Comparison of ENCODE assay signal across 13 cellular contexts in the genomic region with DNA sequence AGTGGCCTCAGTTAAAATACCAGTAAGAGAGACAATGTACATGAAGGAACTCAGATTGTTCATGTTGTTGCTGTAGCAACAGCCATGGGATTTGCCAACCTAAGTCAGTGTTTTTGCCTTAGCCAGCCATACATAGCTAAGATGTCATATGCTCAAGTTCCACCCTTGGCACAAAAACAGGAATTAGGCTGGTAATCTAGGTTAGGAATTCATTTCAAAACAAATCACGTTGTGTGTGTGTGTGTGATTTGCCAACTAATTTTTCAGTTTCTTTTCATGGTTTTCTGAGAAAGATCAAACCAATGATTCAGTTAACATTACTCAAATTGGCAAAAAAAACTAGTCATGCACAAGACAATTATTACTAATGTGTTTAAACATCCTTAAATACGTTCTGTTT.
A peak's percentile ranks its signal among the peaks of the same experiment; 100 is the strongest.
DNase-seq lines count a peak whose midpoint lies in the region; ATAC-seq, FAIRE-seq and TF ChIP-seq lines count a peak whose summit lies in the region.
"Had no signal": no experiment of that assay in that cellular context is flagged by ENCODE, and none has a peak within 500 bp of the region (broad histone marks: within the 10 kb centered on the region; RNA-seq: fewer than 3 reads in every experiment).

No MANE protein-coding gene starts in this region.

- no peak for TF ChIP-seq POLR2A in H54 (IDR thresholded peaks at IDR 0.05; ENCODE audit: low read depth, low read length)
- TF ChIP-seq POLR2A in GM12878 (IDR thresholded peaks at IDR 0.05; ENCODE audit: low read depth, low read length) = no peak
- TF ChIP-seq POLR2A in testis (IDR thresholded peaks at IDR 0.05) = no peak

- no peaks in the 10 kb centered on the region for H3K27me3 ChIP-seq in GM12878 (replicated peaks in 1 of 2; ENCODE audit: control insufficient read depth in 2 of 2, insufficient read depth in 2 of 2, low read length in 1 of 2)
- no peaks in the 10 kb centered on the region for H3K27me3 ChIP-seq in keratinocyte (ENCODE audit: control insufficient read depth, extremely low read depth, insufficient read depth, low read length)
- H3K27me3 ChIP-seq in psoas muscle (ENCODE audit: insufficient read depth in 3 of 3, low read length in 2 of 3) = no peaks in the 10 kb centered on the region
- H3K27me3 ChIP-seq in testis = no peaks in the 10 kb centered on the region

- RAD21 ChIA-PET in GM12878 (lab: Charles Lee; ENCODE audit: unreplicated experiment) = no interaction called here

- POLR2A ChIA-PET in GM12878 (lab: Charles Lee) = no interaction called here

- 2% methylated on average over 2 of the region's 2 CpGs for WGBS in GM12878 (ENCODE audit: insufficient coverage, insufficient replicate concordance, low lambda C conversion rate, missing lambda C conversion rate)
- 20 to 43% (median 23%) methylated on average over 2 of the region's 2 CpGs for WGBS in psoas muscle, 3 donors
- WGBS in testis, 2 donors = 41 to 42% methylated on average over 2 of the region's 2 CpGs

- H3K4me2 ChIP-seq in GM12878 (ENCODE audit: control insufficient read depth, insufficient read depth) (no peak overlapping the region), keratinocyte (ENCODE audit: control insufficient read depth, extremely low read depth, insufficient read depth, low read depth, low read length) (no peak overlapping the region)

- H3K9me3 ChIP-seq in GM12878 (replicated peaks; ENCODE audit: control insufficient read depth, insufficient read depth, low read length) (no peaks in the 10 kb centered on the region), keratinocyte (ENCODE audit: control insufficient read depth, low read depth, low read length) (no peaks in the 10 kb centered on the region), psoas muscle (no peaks in the 10 kb centered on the region), testis (no peaks in the 10 kb centered on the region)

- intact Hi-C loops in GM12878 (cut with micrococcal nuclease; ENCODE audit: unreplicated experiment) = no loop called here
- intact Hi-C loops in psoas muscle (cut with DNase I) = no loop called here
- intact Hi-C loops in testis (cut with DNase I; ENCODE audit: low total_unique reads) = no loop called here

- no TSS peak for BruUV-seq in GM12878 (replicated peaks; lab: Mats Ljungman, UMichigan)

- CTCF ChIA-PET in GM12878 (lab: Yijun Ruan, JAX) = no interaction called here

- H3K4me3 ChIP-seq in AG10803 (ENCODE audit: low read length) = no peak overlapping the region
- H3K4me3 ChIP-seq in GM12878 = no peak overlapping the region
- H3K4me3 ChIP-seq in keratinocyte (ENCODE audit: control insufficient read depth in 2 of 3, extremely low read depth in 1 of 3, insufficient read depth in 2 of 3, low read depth in 1 of 3, low read length in 3 of 3) = no peak overlapping the region
- no peak overlapping the region for H3K4me3 ChIP-seq in psoas muscle
- no peak overlapping the region for H3K4me3 ChIP-seq in testis

- H2AFZ ChIP-seq in GM12878 (ENCODE audit: control insufficient read depth, low read depth, low read length) = no peak overlapping the region
- peak overlapping the region; percentile 28 for H2AFZ ChIP-seq in keratinocyte (ENCODE audit: control insufficient read depth, low read length)

- H3K79me2 ChIP-seq in GM12878 (ENCODE audit: control insufficient read depth, insufficient read depth, low read length) (no peaks in the 10 kb centered on the region), keratinocyte (ENCODE audit: control insufficient read depth, insufficient read depth, low read length) (no peaks in the 10 kb centered on the region)

- TF ChIP-seq EP300 in GM12878 (IDR thresholded peaks at IDR 0.05; ENCODE audit: borderline replicate concordance in 1 of 2, control insufficient read depth in 1 of 2, low read depth in 2 of 2, low read length in 2 of 2) = no peak

- H3K9ac ChIP-seq in GM12878 (ENCODE audit: control insufficient read depth, insufficient read depth, low read length) = no peak overlapping the region
- no peak overlapping the region for H3K9ac ChIP-seq in keratinocyte (ENCODE audit: control insufficient read depth, extremely low read depth, insufficient read depth, low read length)

- SMC1A ChIA-PET in GM12878 (lab: Charles Lee; ENCODE audit: uncharacterized antibody, unreplicated experiment) = no interaction called here

- peak; percentile 98 for DNase-seq in AG10803 (ENCODE audit: low read depth)
- no peak for DNase-seq in H54 (ENCODE audit: insufficient read length, low spot score)
- no peak for DNase-seq in GM12878 (ENCODE audit: low read depth, low spot score)
- DNase-seq in keratinocyte (ENCODE audit: low read depth, low spot score) = no peak
- no peak for DNase-seq in psoas muscle
- no peak for DNase-seq in testis
- no peak for DNase-seq in NCI-H128 (lab: John Stamatoyannopoulos, UW; ENCODE audit: unreplicated experiment)
- no peak for DNase-seq in NCI-H2171 treated with DMSO at 0.1 percent for 48 hours (lab: John Stamatoyannopoulos, UW)
- DNase-seq: cerebellar nuclear complex; Karpas-422; Right ventricle myocardium superior; stimulated activated CD4-positive, alpha-beta T cell treated with anti-CD3 and anti-CD28 coated beads, Interleukin-1b, Interleukin-23, amount 100 ng/mL, for 48 hours had no signal

- H3K4me1 ChIP-seq in GM12878 (ENCODE audit: control insufficient read depth, insufficient read depth, low read length) = no peaks in the 10 kb centered on the region
- no peaks in the 10 kb centered on the region for H3K4me1 ChIP-seq in keratinocyte (ENCODE audit: control insufficient read depth, extremely low read depth, insufficient read depth, low read length)
- H3K4me1 ChIP-seq in psoas muscle = no peaks in the 10 kb centered on the region
- no peaks in the 10 kb centered on the region for H3K4me1 ChIP-seq in testis

- ATAC-seq in GM12878 (no peak), psoas muscle (no peak)
- ATAC-seq: stimulated activated memory B cell treated with anti-CD40 and anti-IgM and Interleukin-4, amounts not matched to agents 10 μg/mL and 1 μg/mL and 100 μg/mL, for 72 hours had no signal

- TF ChIP-seq CTCF in AG10803 (conservative IDR thresholded peaks at IDR 0.05; ENCODE audit: low read length) (no peak), GM12878 (IDR thresholded peaks at IDR 0.05 in 2 of 3, conservative IDR thresholded peaks at IDR 0.05 in 1 of 3; ENCODE audit: control insufficient read depth in 2 of 3, extremely low read depth in 1 of 3, insufficient read depth in 1 of 3, low read depth in 3 of 3, low read length in 3 of 3) (no peak), keratinocyte (optimal IDR thresholded peaks at IDR 0.05 in 1 of 3, IDR thresholded peaks at IDR 0.05 in 1 of 3, conservative IDR thresholded peaks at IDR 0.05 in 1 of 3; ENCODE audit: extremely low read depth in 1 of 3, insufficient read depth in 2 of 3, low read length in 3 of 3) (no peak), psoas muscle (IDR thresholded peaks at IDR 0.05) (no peak), testis (IDR thresholded peaks at IDR 0.05) (no peak)

- dilution Hi-C loops in keratinocyte (cut with MboI; ENCODE audit: extremely low pct_ligation_motif_present, low sequenced_read_pairs) = no loop called here

- FAIRE-seq in H54 (lab: Jason Lieb, UNC) = peak; percentile 88
- FAIRE-seq in GM12878 (lab: Jason Lieb, UNC) = no peak
- FAIRE-seq in keratinocyte (lab: Jason Lieb, UNC) = peak; percentile 75

- TF ChIP-seq RAD21 in GM12878 (IDR thresholded peaks at IDR 0.05; ENCODE audit: insufficient read depth, low read depth, low read length) = no peak

- in situ Hi-C loops in GM12878 (cut with MboI) = no loop called here

- H3K36me3 ChIP-seq in GM12878 (ENCODE audit: control insufficient read depth in 2 of 2, insufficient read depth in 2 of 2, low read length in 1 of 2) = no peaks in the 10 kb centered on the region
- no peaks in the 10 kb centered on the region for H3K36me3 ChIP-seq in keratinocyte (ENCODE audit: control insufficient read depth in 2 of 2, extremely low read depth in 1 of 2, insufficient read depth in 2 of 2, low read length in 2 of 2)
- no peaks in the 10 kb centered on the region for H3K36me3 ChIP-seq in psoas muscle (ENCODE audit: insufficient read depth in 1 of 2, low read depth in 1 of 2)
- no peaks in the 10 kb centered on the region for H3K36me3 ChIP-seq in testis (ENCODE audit: low read depth, missing control alignments)

- H4K20me1 ChIP-seq in GM12878 (ENCODE audit: control insufficient read depth, insufficient read depth) (no peaks in the 10 kb centered on the region), keratinocyte (ENCODE audit: control insufficient read depth, extremely low read depth, insufficient read depth, low read length) (no peaks in the 10 kb centered on the region)

- H3K27ac ChIP-seq in GM12878 (ENCODE audit: control insufficient read depth, insufficient read depth) = no peak overlapping the region
- no peak overlapping the region for H3K27ac ChIP-seq in keratinocyte (ENCODE audit: control insufficient read depth, insufficient read depth, low read length)
- no peak overlapping the region for H3K27ac ChIP-seq in psoas muscle
- no peak overlapping the region for H3K27ac ChIP-seq in testis

- H3K9me1 ChIP-seq in keratinocyte (ENCODE audit: control insufficient read depth, extremely low read depth, insufficient read depth, low read length) = no peaks in the 10 kb centered on the region

TF ChIP-seq in GM12878, 131 proteins besides CTCF, POLR2A, EP300 and RAD21:
- TF ChIP-seq HCFC1 (IDR thresholded peaks at IDR 0.05; ENCODE audit: low read length) (no peak), JUNB (IDR thresholded peaks at IDR 0.05) (peak; percentile 76), GABPA (IDR thresholded peaks at IDR 0.05; ENCODE audit: low read depth) (peak; percentile 16; the same call in 1 of the 2 replicates), NFIC (IDR thresholded peaks at IDR 0.05; ENCODE audit: low read depth, low read length) (0 out of 2 replicates have a peak, but pooled peaks have one; percentile 31)
